ENCODE assay signal across 8 cellular contexts in genomic region chr17:81550830-81551457, GRCh38. TPM values are rescaled to one million over a fixed set of nuclear protein-coding genes. Genes with fewer than 3 reads are reported as not detected.
DNase-seq lines count a peak whose midpoint lies in the region; TF ChIP-seq lines count a peak whose summit lies in the region.

No MANE protein-coding gene starts in this region.

- WGBS in suprapubic skin: 50% methylated on average over 8 of the region's 27 CpGs

- no peaks in the 10 kb centered on the region for H3K27me3 ChIP-seq in ascending aorta
- no peaks in the 10 kb centered on the region for H3K27me3 ChIP-seq in kidney epithelial cell (ENCODE audit: control insufficient read depth, insufficient read depth, low read length)
- H3K27me3 ChIP-seq in suprapubic skin: no peaks in the 10 kb centered on the region

- H3K36me3 Mint-ChIP-seq in activated CD4-positive, alpha-beta T cell treated with anti-CD3 and anti-CD28 coated beads, Interleukin-2, amount 10 ng/mL, durations not matched to agents 24 days and 14 days (ENCODE audit: low read depth): peaks cover 26% of the 10 kb centered on the region

- no peaks in the 10 kb centered on the region for H3K27me3 Mint-ChIP-seq in activated CD4-positive, alpha-beta T cell treated with anti-CD3 and anti-CD28 coated beads, Interleukin-2, amount 10 ng/mL, durations not matched to agents 24 days and 14 days

- no peak for TF ChIP-seq POLR2A in suprapubic skin (IDR thresholded peaks at IDR 0.05)

- H3K27ac Mint-ChIP-seq in activated CD4-positive, alpha-beta T cell treated with anti-CD3 and anti-CD28 coated beads, Interleukin-2, amount 10 ng/mL, durations not matched to agents 24 days and 14 days: peak overlapping the region; percentile 83

- H3K27ac ChIP-seq in ascending aorta (peak overlapping the region; percentile 75 to 93), suprapubic skin (no peak overlapping the region)

- H3K4me1 ChIP-seq in ascending aorta (peaks cover 17 to 24% of the 10 kb centered on the region in 2 donors), suprapubic skin (peaks cover 28% of the 10 kb centered on the region)

- H3K4me3 Mint-ChIP-seq in activated CD4-positive, alpha-beta T cell treated with anti-CD3 and anti-CD28 coated beads, Interleukin-2, amount 10 ng/mL, durations not matched to agents 24 days and 14 days: peak overlapping the region; percentile 91

- no peak for TF ChIP-seq EP300 in suprapubic skin (IDR thresholded peaks at IDR 0.05)

- H3K4me1 Mint-ChIP-seq in activated CD4-positive, alpha-beta T cell treated with anti-CD3 and anti-CD28 coated beads, Interleukin-2, amount 10 ng/mL, durations not matched to agents 24 days and 14 days: peaks cover 24% of the 10 kb centered on the region

- no peaks in the 10 kb centered on the region for H3K9me3 ChIP-seq in ascending aorta
- no peaks in the 10 kb centered on the region for H3K9me3 ChIP-seq in suprapubic skin

- TF ChIP-seq CTCF in ascending aorta (IDR thresholded peaks at IDR 0.05) (no peak), kidney epithelial cell (IDR thresholded peaks at IDR 0.05; ENCODE audit: insufficient read depth, low read length, poor library complexity, severe bottlenecking) (no peak), suprapubic skin (IDR thresholded peaks at IDR 0.05) (no peak)

- H3K36me3 ChIP-seq in ascending aorta (peaks cover 22 to 42% of the 10 kb centered on the region in 2 donors), kidney epithelial cell (ENCODE audit: control insufficient read depth, insufficient read depth, low read length) (no peaks in the 10 kb centered on the region), suprapubic skin (peaks cover 39% of the 10 kb centered on the region)

- no peak for DNase-seq in activated CD4-positive, alpha-beta T cell treated with anti-CD3 and anti-CD28 coated beads, Interleukin-2, amount 10 ng/mL, durations not matched to agents 24 days and 14 days
- no peak for DNase-seq in activated CD4-positive, alpha-beta T cell treated with anti-CD3 and anti-CD28 coated beads, Interleukin-2, amount 50 U/mL, for 4 hours
- DNase-seq in ascending aorta (ENCODE audit: low spot score in 2 of 2) (no peak), kidney epithelial cell (ENCODE audit: low read depth) (no peak), suprapubic skin (ENCODE audit: low spot score in 2 of 2) (no peak), superior temporal gyrus (ENCODE audit: extremely low spot score) (no peak), C1 segment of cervical spinal cord (lab: John Stamatoyannopoulos, UW) (no peak), GF-D8 (lab: John Stamatoyannopoulos, UW) (no peak)

- peak overlapping the region; percentile 81 to 83 for H3K4me3 ChIP-seq in ascending aorta
- peak overlapping the region; percentile 64 for H3K4me3 ChIP-seq in kidney epithelial cell (ENCODE audit: low read depth, low read length)
- H3K4me3 ChIP-seq in suprapubic skin: peak overlapping the region; percentile 99

- intact Hi-C loops in activated CD4-positive, alpha-beta T cell treated with anti-CD3 and anti-CD28 coated beads, Interleukin-2, amount 10 ng/mL, durations not matched to agents 24 days and 14 days (cut with micrococcal nuclease): loop anchor here (5.0 kb wide), 2 partner anchors 151 to 299 kb away; partner anchors contain the start of gene MRPL12
- intact Hi-C loops in ascending aorta (cut with DNase I): no loop called here

- H3K9me3 Mint-ChIP-seq in activated CD4-positive, alpha-beta T cell treated with anti-CD3 and anti-CD28 coated beads, Interleukin-2, amount 10 ng/mL, durations not matched to agents 24 days and 14 days: no peaks in the 10 kb centered on the region

RNA-seq across cellular contexts. Expression of gene FAAP100, which starts 1.2 kb away (rescaled TPM):
- total RNA-seq in activated CD4-positive, alpha-beta T cell treated with anti-CD3 and anti-CD28 coated beads, Interleukin-2, amount 10 ng/mL, durations not matched to agents 24 days and 14 days: 72.2 and 76.5 TPM in 2 replicates
- total RNA-seq in ascending aorta: 75.6 TPM
- 41.4 and 49.1 TPM in 2 replicates for total RNA-seq in kidney epithelial cell
- total RNA-seq in suprapubic skin: 10 to 100 TPM; 33.0 to 44.2 (median 37.7) TPM

RNA-seq across cellular contexts. Expression of gene FSCN2, which starts 22.8 kb away (rescaled TPM):
- 0.26 and 0.51 TPM in 2 replicates for total RNA-seq in activated CD4-positive, alpha-beta T cell treated with anti-CD3 and anti-CD28 coated beads, Interleukin-2, amount 10 ng/mL, durations not matched to agents 24 days and 14 days
- total RNA-seq in ascending aorta (not detected), kidney epithelial cell (0.29 and 0.41 TPM in 2 replicates), suprapubic skin (1 to 10 TPM in 3 of 4 donors, under 1 TPM in 1; 0.52 to 4.7 (median 3.3) TPM)

RNA-seq across cellular contexts. Expression of gene ACTG1, which starts 38.3 kb away (rescaled TPM):
- total RNA-seq in activated CD4-positive, alpha-beta T cell treated with anti-CD3 and anti-CD28 coated beads, Interleukin-2, amount 10 ng/mL, durations not matched to agents 24 days and 14 days: 3,353 and 3,420 TPM in 2 replicates
- total RNA-seq in ascending aorta (6,075 TPM), kidney epithelial cell (8,883 and 9,424 TPM in 2 replicates), suprapubic skin (1,000 to 10,000 TPM; 2,659 to 6,485 (median 4,163) TPM)
